In genomic region chr6:42169780-42170179, GRCh38 we compare ENCODE assay signal across 3 cellular contexts.
A peak's percentile ranks its signal among the peaks of the same experiment; 100 is the strongest.
TF ChIP-seq lines count a peak whose summit lies in the region.

No MANE protein-coding gene starts in this region.

TF ChIP-seq in WTC11, 78 proteins besides CTCF, POLR2A, EP300 and RAD21:
- TF ChIP-seq HMGA2 (CRISPR knock-in tag; IDR thresholded peaks at IDR 0.05): peak; percentile 65

TF ChIP-seq in K562, 482 proteins besides CTCF, POLR2A, EP300 and RAD21:
- TF ChIP-seq MAFG (tag; conservative IDR thresholded peaks at IDR 0.05) (peak; percentile 46), MAFF (IDR thresholded peaks at IDR 0.05; ENCODE audit: low read length) (peak; percentile 17; the same call in 1 of the 2 replicates), MAFK (IDR thresholded peaks at IDR 0.05; ENCODE audit: low read length) (peak; percentile 30; the same call in 1 of the 2 replicates), ZNF316 (IDR thresholded peaks at IDR 0.05) (peak; percentile 81), C11orf30 (IDR thresholded peaks at IDR 0.05; ENCODE audit: low read depth) (peak; percentile 74)
TF ChIP-seq in K562: peak in this region for 5; not testable (repeated sequence) for 477.

TF ChIP-seq in HepG2, 621 proteins besides CTCF, POLR2A, EP300 and RAD21:
- peak; percentile 29; the same call in 1 of the 2 replicates for TF ChIP-seq MAFF (IDR thresholded peaks at IDR 0.05; ENCODE audit: low read depth, low read length)
- TF ChIP-seq MAFK (conservative IDR thresholded peaks at IDR 0.05 in 1 of 2, IDR thresholded peaks at IDR 0.05 in 1 of 2; ENCODE audit: low read length in 2 of 2): peak; percentile 39 to 59; a peak in 2 of 4 replicates
TF ChIP-seq in HepG2: peak in this region for 2; not testable (repeated sequence) for 619.
